Comparison of ENCODE assay signal across 14 cellular contexts in genomic region chr20:23466961-23467360, GRCh38. TPM values are rescaled to one million over a fixed set of nuclear protein-coding genes. Genes with fewer than 3 reads are reported as not detected.
"Had no signal": no experiment of that assay in that cellular context is flagged by ENCODE, and none has a peak within 500 bp of the region (broad histone marks: within the 10 kb centered on the region; RNA-seq: fewer than 3 reads in every experiment).

No MANE protein-coding gene starts in this region.

RNA-seq across cellular contexts. Expression of gene CST11, which starts 14.3 kb away (rescaled TPM):
- total RNA-seq: activated B cell treated with CpG ODN at 0.5 μM for 24 hours; activated CD4-positive, alpha-beta memory T cell treated with anti-CD3 and anti-CD28 coated beads for 36 hours; activated CD4-positive, alpha-beta memory T cell treated with anti-CD3 and anti-CD28 coated beads, Interleukin-2, amount 10 ng/mL, durations not matched to agents 7 days and 5 days; activated CD4-positive, alpha-beta T cell treated with anti-CD3 and anti-CD28 coated beads for 36 hours; activated CD4-positive, alpha-beta T cell treated with anti-CD3 and anti-CD28 coated beads, Interleukin-2, amount 10 ng/mL, durations not matched to agents 24 days and 14 days; activated CD4-positive, alpha-beta T cell treated with anti-CD3 and anti-CD28 coated beads, Interleukin-2, amount 10 ng/mL, durations not matched to agents 7 days and 5 days; activated CD8-positive, alpha-beta memory T cell treated with anti-CD3 and anti-CD28 coated beads for 36 hours; activated CD8-positive, alpha-beta memory T cell treated with anti-CD3 and anti-CD28 coated beads, Interleukin-2, amount 10 ng/mL, durations not matched to agents 7 days and 5 days; activated CD8-positive, alpha-beta T cell treated with anti-CD3 and anti-CD28 coated beads for 36 hours; activated CD8-positive, alpha-beta T cell treated with anti-CD3 and anti-CD28 coated beads, Interleukin-2, amount 10 ng/mL, durations not matched to agents 7 days and 5 days; T-helper 1 cell treated with Interleukin-12 subunit alpha and Interleukin-12 subunit beta and Interleukin-4 antibody, amounts not matched to agents 30 ng/mL and 1 ng/mL, for 36 hours; T-helper 17 cell; T-helper 2 cell treated with Interferon-gamma antibody and Interleukin-4, amounts not matched to agents 100 ng/mL and 5 ng/mL, for 36 hours; WTC11 had no signal

RNA-seq across cellular contexts. Expression of gene CST8, which starts 24.0 kb away (rescaled TPM):
- total RNA-seq: activated B cell treated with CpG ODN at 0.5 μM for 24 hours; activated CD4-positive, alpha-beta memory T cell treated with anti-CD3 and anti-CD28 coated beads for 36 hours; activated CD4-positive, alpha-beta memory T cell treated with anti-CD3 and anti-CD28 coated beads, Interleukin-2, amount 10 ng/mL, durations not matched to agents 7 days and 5 days; activated CD4-positive, alpha-beta T cell treated with anti-CD3 and anti-CD28 coated beads for 36 hours; activated CD4-positive, alpha-beta T cell treated with anti-CD3 and anti-CD28 coated beads, Interleukin-2, amount 10 ng/mL, durations not matched to agents 24 days and 14 days; activated CD4-positive, alpha-beta T cell treated with anti-CD3 and anti-CD28 coated beads, Interleukin-2, amount 10 ng/mL, durations not matched to agents 7 days and 5 days; activated CD8-positive, alpha-beta memory T cell treated with anti-CD3 and anti-CD28 coated beads for 36 hours; activated CD8-positive, alpha-beta memory T cell treated with anti-CD3 and anti-CD28 coated beads, Interleukin-2, amount 10 ng/mL, durations not matched to agents 7 days and 5 days; activated CD8-positive, alpha-beta T cell treated with anti-CD3 and anti-CD28 coated beads for 36 hours; activated CD8-positive, alpha-beta T cell treated with anti-CD3 and anti-CD28 coated beads, Interleukin-2, amount 10 ng/mL, durations not matched to agents 7 days and 5 days; T-helper 1 cell treated with Interleukin-12 subunit alpha and Interleukin-12 subunit beta and Interleukin-4 antibody, amounts not matched to agents 30 ng/mL and 1 ng/mL, for 36 hours; T-helper 17 cell; T-helper 2 cell treated with Interferon-gamma antibody and Interleukin-4, amounts not matched to agents 100 ng/mL and 5 ng/mL, for 36 hours; WTC11 had no signal

RNA-seq across cellular contexts. Expression of gene CSTL1, which starts 27.5 kb away (rescaled TPM):
- total RNA-seq: activated B cell treated with CpG ODN at 0.5 μM for 24 hours; activated CD4-positive, alpha-beta memory T cell treated with anti-CD3 and anti-CD28 coated beads for 36 hours; activated CD4-positive, alpha-beta memory T cell treated with anti-CD3 and anti-CD28 coated beads, Interleukin-2, amount 10 ng/mL, durations not matched to agents 7 days and 5 days; activated CD4-positive, alpha-beta T cell treated with anti-CD3 and anti-CD28 coated beads for 36 hours; activated CD4-positive, alpha-beta T cell treated with anti-CD3 and anti-CD28 coated beads, Interleukin-2, amount 10 ng/mL, durations not matched to agents 24 days and 14 days; activated CD4-positive, alpha-beta T cell treated with anti-CD3 and anti-CD28 coated beads, Interleukin-2, amount 10 ng/mL, durations not matched to agents 7 days and 5 days; activated CD8-positive, alpha-beta memory T cell treated with anti-CD3 and anti-CD28 coated beads for 36 hours; activated CD8-positive, alpha-beta memory T cell treated with anti-CD3 and anti-CD28 coated beads, Interleukin-2, amount 10 ng/mL, durations not matched to agents 7 days and 5 days; activated CD8-positive, alpha-beta T cell treated with anti-CD3 and anti-CD28 coated beads for 36 hours; activated CD8-positive, alpha-beta T cell treated with anti-CD3 and anti-CD28 coated beads, Interleukin-2, amount 10 ng/mL, durations not matched to agents 7 days and 5 days; T-helper 1 cell treated with Interleukin-12 subunit alpha and Interleukin-12 subunit beta and Interleukin-4 antibody, amounts not matched to agents 30 ng/mL and 1 ng/mL, for 36 hours; T-helper 17 cell; T-helper 2 cell treated with Interferon-gamma antibody and Interleukin-4, amounts not matched to agents 100 ng/mL and 5 ng/mL, for 36 hours; WTC11 had no signal
